In the genomic region with DNA sequence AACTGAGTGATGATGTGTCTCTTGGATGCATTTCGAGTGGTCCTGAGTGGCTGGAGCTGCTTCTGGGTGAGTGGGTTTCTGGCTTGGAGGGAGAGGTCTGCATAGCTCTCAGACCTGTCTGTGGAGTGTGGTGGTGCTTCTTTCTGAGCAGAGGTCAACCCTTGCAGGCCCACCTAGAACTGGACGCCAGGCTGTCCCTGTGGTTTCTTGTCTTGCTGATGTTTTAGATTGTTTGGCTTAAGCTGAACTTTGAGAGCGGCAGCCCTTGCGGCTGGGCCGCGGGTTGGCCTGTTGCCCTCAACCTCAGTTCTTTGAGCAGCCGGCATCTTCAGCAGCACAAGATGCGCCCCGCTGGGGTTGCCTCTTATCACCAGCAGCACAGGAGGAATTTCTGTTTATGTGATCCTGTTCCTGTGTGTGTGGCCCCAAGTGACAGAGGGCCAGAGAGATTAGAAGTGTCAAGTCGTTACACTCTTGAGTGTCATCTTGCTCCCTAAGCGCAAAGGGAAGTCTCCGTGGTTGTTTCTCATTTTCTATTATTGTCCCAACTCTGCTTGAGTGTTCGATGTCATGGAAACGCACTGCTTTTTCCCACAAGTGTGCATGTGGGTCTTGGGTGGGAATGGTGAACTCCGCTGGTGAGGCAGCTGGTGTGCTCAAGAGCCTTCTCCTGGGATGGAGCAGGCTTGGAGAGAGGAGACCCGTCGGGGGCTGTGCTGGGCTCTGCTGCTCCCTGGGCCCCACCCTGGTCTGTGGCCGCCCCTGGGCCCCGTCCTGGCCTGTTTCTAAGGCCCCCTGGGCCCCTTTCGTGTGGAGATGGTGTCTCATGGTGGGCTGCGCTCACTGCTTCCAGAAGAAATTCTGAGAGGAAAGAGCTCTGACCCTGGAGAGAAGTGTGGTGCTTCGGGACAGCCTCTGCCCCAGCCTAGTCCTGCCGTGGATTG, we compare ENCODE assay signal across 1 cellular context.
TF ChIP-seq lines count a peak whose summit lies in the region.

No MANE protein-coding gene starts in this region.

TF ChIP-seq in K562, 482 proteins besides CTCF, POLR2A, EP300 and RAD21 (continued from another document and continues in another):
- TF ChIP-seq ZNF445 (CRISPR knock-in tag; IDR thresholded peaks at IDR 0.05; ENCODE audit: low read depth) (no peak), ZNF444 (CRISPR knock-in tag; IDR thresholded peaks at IDR 0.05) (no peak), ETV6 (IDR thresholded peaks at IDR 0.05; ENCODE audit: borderline replicate concordance in 1 of 2, low read depth in 2 of 2, low read length in 1 of 2) (peak in 1 of 2 experiments; percentile 65; a peak in 1 of 4 replicates), ETV6 (CRISPR knock-in tag; IDR thresholded peaks at IDR 0.05; ENCODE audit: borderline replicate concordance) (peak; percentile 59; the same call in 1 of the 2 replicates), ETV5 (CRISPR knock-in tag; IDR thresholded peaks at IDR 0.05; ENCODE audit: low read depth) (peak; percentile 97), OTX1 (CRISPR knock-in tag; IDR thresholded peaks at IDR 0.05) (0 out of 2 replicates have a peak, but pooled peaks have one; percentile 3), BACH1 (tag; IDR thresholded peaks at IDR 0.05) (peak; percentile 60; the same call in 1 of the 2 replicates), ZNF583 (CRISPR knock-in tag; IDR thresholded peaks at IDR 0.05) (peak; percentile 72; the same call in 1 of the 2 replicates), MTA3 (IDR thresholded peaks at IDR 0.05; ENCODE audit: borderline replicate concordance) (peak; percentile 91), ZC3H4 (CRISPR knock-in tag; IDR thresholded peaks at IDR 0.05; ENCODE audit: borderline replicate concordance) (no peak), ZNF140 (CRISPR knock-in tag; IDR thresholded peaks at IDR 0.05) (no peak), RBM15 (IDR thresholded peaks at IDR 0.05; ENCODE audit: insufficient read depth, low read length) (no peak), ZNF507 (tag; conservative IDR thresholded peaks at IDR 0.05) (no peak), ETS2 (tag; IDR thresholded peaks at IDR 0.05; ENCODE audit: borderline replicate concordance, poor library complexity, severe bottlenecking) (no peak), MTF1 (CRISPR knock-in tag; IDR thresholded peaks at IDR 0.05; ENCODE audit: borderline replicate concordance) (no peak), RHOXF2B (CRISPR knock-in tag; conservative IDR thresholded peaks at IDR 0.05) (no peak), KAT7 (CRISPR knock-in tag; IDR thresholded peaks at IDR 0.05; ENCODE audit: borderline replicate concordance) (no peak), POLR2B (IDR thresholded peaks at IDR 0.05; ENCODE audit: low read depth, partially characterized antibody) (no peak), FIP1L1 (IDR thresholded peaks at IDR 0.05; ENCODE audit: low read depth, low read length, poor library complexity, severe bottlenecking) (no peak), MAZ (CRISPR knock-in tag; conservative IDR thresholded peaks at IDR 0.05 in 1 of 2, IDR thresholded peaks at IDR 0.05 in 1 of 2) (peak; percentile 72 to 73; a peak in 3 of 4 replicates), ZNF184 (CRISPR knock-in tag; IDR thresholded peaks at IDR 0.05) (no peak), STAG1 (CRISPR knock-in tag; IDR thresholded peaks at IDR 0.05; ENCODE audit: borderline replicate concordance) (no peak), EWSR1 (IDR thresholded peaks at IDR 0.05; ENCODE audit: borderline replicate concordance, low read depth, partially characterized antibody) (no peak), TGIF2 (CRISPR knock-in tag; IDR thresholded peaks at IDR 0.05) (no peak)
- TF ChIP-seq, protein P1, sequence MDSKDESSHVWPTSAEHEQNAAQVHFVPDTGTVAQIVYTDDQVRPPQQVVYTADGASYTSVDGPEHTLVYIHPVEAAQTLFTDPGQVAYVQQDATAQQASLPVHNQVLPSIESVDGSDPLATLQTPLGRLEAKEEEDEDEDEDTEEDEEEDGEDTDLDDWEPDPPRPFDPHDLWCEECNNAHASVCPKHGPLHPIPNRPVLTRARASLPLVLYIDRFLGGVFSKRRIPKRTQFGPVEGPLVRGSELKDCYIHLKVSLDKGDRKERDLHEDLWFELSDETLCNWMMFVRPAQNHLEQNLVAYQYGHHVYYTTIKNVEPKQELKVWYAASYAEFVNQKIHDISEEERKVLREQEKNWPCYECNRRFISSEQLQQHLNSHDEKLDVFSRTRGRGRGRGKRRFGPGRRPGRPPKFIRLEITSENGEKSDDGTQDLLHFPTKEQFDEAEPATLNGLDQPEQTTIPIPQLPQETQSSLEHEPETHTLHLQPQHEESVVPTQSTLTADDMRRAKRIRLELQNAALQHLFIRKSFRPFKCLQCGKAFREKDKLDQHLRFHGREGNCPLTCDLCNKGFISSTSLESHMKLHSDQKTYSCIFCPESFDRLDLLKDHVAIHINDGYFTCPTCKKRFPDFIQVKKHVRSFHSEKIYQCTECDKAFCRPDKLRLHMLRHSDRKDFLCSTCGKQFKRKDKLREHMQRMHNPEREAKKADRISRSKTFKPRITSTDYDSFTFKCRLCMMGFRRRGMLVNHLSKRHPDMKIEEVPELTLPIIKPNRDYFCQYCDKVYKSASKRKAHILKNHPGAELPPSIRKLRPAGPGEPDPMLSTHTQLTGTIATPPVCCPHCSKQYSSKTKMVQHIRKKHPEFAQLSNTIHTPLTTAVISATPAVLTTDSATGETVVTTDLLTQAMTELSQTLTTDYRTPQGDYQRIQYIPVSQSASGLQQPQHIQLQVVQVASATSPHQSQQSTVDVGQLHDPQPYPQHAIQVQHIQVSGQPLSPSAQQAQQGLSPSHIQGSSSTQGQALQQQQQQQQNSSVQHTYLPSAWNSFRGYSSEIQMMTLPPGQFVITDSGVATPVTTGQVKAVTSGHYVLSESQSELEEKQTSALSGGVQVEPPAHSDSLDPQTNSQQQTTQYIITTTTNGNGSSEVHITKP (IDR thresholded peaks at IDR 0.05; ENCODE audit: partially characterized antibody): peak; percentile 51
- TF ChIP-seq, protein P2, sequence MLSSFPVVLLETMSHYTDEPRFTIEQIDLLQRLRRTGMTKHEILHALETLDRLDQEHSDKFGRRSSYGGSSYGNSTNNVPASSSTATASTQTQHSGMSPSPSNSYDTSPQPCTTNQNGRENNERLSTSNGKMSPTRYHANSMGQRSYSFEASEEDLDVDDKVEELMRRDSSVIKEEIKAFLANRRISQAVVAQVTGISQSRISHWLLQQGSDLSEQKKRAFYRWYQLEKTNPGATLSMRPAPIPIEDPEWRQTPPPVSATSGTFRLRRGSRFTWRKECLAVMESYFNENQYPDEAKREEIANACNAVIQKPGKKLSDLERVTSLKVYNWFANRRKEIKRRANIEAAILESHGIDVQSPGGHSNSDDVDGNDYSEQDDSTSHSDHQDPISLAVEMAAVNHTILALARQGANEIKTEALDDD (IDR thresholded peaks at IDR 0.05): no peak
- TF ChIP-seq, protein P3, sequence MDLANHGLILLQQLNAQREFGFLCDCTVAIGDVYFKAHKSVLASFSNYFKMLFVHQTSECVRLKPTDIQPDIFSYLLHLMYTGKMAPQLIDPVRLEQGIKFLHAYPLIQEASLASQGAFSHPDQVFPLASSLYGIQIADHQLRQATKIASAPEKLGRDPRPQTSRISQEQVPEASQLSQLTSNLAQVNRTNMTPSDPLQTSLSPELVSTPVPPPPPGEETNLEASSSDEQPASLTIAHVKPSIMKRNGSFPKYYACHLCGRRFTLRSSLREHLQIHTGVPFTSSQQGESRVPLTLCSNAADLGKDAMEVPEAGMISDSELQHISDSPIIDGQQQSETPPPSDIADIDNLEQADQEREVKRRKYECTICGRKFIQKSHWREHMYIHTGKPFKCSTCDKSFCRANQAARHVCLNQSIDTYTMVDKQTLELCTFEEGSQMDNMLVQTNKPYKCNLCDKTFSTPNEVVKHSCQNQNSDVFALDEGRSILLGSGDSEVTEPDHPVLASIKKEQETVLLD (IDR thresholded peaks at IDR 0.05): no peak
- TF ChIP-seq, protein P4, sequence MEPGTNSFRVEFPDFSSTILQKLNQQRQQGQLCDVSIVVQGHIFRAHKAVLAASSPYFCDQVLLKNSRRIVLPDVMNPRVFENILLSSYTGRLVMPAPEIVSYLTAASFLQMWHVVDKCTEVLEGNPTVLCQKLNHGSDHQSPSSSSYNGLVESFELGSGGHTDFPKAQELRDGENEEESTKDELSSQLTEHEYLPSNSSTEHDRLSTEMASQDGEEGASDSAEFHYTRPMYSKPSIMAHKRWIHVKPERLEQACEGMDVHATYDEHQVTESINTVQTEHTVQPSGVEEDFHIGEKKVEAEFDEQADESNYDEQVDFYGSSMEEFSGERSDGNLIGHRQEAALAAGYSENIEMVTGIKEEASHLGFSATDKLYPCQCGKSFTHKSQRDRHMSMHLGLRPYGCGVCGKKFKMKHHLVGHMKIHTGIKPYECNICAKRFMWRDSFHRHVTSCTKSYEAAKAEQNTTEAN (CRISPR knock-in tag; IDR thresholded peaks at IDR 0.05): no peak; the same call in 1 of the 2 replicates
- TF ChIP-seq, protein P5, sequence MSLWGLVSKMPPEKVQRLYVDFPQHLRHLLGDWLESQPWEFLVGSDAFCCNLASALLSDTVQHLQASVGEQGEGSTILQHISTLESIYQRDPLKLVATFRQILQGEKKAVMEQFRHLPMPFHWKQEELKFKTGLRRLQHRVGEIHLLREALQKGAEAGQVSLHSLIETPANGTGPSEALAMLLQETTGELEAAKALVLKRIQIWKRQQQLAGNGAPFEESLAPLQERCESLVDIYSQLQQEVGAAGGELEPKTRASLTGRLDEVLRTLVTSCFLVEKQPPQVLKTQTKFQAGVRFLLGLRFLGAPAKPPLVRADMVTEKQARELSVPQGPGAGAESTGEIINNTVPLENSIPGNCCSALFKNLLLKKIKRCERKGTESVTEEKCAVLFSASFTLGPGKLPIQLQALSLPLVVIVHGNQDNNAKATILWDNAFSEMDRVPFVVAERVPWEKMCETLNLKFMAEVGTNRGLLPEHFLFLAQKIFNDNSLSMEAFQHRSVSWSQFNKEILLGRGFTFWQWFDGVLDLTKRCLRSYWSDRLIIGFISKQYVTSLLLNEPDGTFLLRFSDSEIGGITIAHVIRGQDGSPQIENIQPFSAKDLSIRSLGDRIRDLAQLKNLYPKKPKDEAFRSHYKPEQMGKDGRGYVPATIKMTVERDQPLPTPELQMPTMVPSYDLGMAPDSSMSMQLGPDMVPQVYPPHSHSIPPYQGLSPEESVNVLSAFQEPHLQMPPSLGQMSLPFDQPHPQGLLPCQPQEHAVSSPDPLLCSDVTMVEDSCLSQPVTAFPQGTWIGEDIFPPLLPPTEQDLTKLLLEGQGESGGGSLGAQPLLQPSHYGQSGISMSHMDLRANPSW (CRISPR knock-in tag; IDR thresholded peaks at IDR 0.05): no peak
- TF ChIP-seq, protein P6, sequence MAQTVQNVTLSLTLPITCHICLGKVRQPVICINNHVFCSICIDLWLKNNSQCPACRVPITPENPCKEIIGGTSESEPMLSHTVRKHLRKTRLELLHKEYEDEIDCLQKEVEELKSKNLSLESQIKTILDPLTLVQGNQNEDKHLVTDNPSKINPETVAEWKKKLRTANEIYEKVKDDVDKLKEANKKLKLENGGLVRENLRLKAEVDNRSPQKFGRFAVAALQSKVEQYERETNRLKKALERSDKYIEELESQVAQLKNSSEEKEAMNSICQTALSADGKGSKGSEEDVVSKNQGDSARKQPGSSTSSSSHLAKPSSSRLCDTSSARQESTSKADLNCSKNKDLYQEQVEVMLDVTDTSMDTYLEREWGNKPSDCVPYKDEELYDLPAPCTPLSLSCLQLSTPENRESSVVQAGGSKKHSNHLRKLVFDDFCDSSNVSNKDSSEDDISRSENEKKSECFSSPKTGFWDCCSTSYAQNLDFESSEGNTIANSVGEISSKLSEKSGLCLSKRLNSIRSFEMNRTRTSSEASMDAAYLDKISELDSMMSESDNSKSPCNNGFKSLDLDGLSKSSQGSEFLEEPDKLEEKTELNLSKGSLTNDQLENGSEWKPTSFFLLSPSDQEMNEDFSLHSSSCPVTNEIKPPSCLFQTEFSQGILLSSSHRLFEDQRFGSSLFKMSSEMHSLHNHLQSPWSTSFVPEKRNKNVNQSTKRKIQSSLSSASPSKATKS (CRISPR knock-in tag; IDR thresholded peaks at IDR 0.05): no peak
- TF ChIP-seq, protein P7, sequence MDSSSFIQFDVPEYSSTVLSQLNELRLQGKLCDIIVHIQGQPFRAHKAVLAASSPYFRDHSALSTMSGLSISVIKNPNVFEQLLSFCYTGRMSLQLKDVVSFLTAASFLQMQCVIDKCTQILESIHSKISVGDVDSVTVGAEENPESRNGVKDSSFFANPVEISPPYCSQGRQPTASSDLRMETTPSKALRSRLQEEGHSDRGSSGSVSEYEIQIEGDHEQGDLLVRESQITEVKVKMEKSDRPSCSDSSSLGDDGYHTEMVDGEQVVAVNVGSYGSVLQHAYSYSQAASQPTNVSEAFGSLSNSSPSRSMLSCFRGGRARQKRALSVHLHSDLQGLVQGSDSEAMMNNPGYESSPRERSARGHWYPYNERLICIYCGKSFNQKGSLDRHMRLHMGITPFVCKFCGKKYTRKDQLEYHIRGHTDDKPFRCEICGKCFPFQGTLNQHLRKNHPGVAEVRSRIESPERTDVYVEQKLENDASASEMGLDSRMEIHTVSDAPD (CRISPR knock-in tag; IDR thresholded peaks at IDR 0.05): no peak
- TF ChIP-seq, protein P8, sequence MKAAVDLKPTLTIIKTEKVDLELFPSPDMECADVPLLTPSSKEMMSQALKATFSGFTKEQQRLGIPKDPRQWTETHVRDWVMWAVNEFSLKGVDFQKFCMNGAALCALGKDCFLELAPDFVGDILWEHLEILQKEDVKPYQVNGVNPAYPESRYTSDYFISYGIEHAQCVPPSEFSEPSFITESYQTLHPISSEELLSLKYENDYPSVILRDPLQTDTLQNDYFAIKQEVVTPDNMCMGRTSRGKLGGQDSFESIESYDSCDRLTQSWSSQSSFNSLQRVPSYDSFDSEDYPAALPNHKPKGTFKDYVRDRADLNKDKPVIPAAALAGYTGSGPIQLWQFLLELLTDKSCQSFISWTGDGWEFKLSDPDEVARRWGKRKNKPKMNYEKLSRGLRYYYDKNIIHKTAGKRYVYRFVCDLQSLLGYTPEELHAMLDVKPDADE (conservative IDR thresholded peaks at IDR 0.05; ENCODE audit: control insufficient read depth, low read depth, low read length): peak; percentile 91
- TF ChIP-seq, protein P9, sequence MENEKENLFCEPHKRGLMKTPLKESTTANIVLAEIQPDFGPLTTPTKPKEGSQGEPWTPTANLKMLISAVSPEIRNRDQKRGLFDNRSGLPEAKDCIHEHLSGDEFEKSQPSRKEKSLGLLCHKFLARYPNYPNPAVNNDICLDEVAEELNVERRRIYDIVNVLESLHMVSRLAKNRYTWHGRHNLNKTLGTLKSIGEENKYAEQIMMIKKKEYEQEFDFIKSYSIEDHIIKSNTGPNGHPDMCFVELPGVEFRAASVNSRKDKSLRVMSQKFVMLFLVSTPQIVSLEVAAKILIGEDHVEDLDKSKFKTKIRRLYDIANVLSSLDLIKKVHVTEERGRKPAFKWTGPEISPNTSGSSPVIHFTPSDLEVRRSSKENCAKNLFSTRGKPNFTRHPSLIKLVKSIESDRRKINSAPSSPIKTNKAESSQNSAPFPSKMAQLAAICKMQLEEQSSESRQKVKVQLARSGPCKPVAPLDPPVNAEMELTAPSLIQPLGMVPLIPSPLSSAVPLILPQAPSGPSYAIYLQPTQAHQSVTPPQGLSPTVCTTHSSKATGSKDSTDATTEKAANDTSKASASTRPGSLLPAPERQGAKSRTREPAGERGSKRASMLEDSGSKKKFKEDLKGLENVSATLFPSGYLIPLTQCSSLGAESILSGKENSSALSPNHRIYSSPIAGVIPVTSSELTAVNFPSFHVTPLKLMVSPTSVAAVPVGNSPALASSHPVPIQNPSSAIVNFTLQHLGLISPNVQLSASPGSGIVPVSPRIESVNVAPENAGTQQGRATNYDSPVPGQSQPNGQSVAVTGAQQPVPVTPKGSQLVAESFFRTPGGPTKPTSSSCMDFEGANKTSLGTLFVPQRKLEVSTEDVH (IDR thresholded peaks at IDR 0.05; ENCODE audit: low read depth, partially characterized antibody): no peak
